20 cellular contexts compared by ENCODE assay signal in the genomic region with DNA sequence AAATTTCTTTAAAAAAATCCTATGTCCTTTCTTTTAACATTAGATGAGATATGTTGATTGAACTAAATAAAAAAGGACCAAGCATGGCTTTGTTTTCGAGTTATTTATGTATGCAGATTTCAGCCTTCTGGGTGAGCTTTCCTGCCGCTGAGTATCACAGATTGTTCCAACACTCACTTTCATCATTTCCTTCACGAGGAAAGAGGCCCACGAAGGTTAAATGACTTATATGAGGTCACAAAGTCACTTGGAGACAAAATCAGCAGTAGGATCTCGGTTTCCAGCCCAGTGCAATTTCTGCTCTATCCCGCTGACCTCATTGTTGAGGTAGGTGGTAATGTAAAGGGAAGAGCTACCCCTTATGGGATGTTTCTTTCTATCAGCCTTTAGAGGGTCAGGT.
"Had no signal": no experiment of that assay in that cellular context is flagged by ENCODE, and none has a peak within 500 bp of the region (broad histone marks: within the 10 kb centered on the region; RNA-seq: fewer than 3 reads in every experiment).

No MANE protein-coding gene starts in this region.

- H3K27me3 ChIP-seq: colonic mucosa, esophagus muscularis mucosa, foreskin keratinocyte, gastroesophageal sphincter, hepatocyte, left lung had no signal

- H2AFZ ChIP-seq: hepatocyte had no signal

- H3K9me3 ChIP-seq: colonic mucosa, esophagus muscularis mucosa, gastroesophageal sphincter, heart left ventricle, left lung, lower lobe of right lung, mucosa of descending colon had no signal

- ATAC-seq: foreskin keratinocyte, gastroesophageal sphincter, heart left ventricle, left cardiac atrium, left lung, left ventricle myocardium superior, lower lobe of right lung, mucosa of descending colon had no signal

- H3K4me2 ChIP-seq: hepatocyte had no signal

- H3K27ac ChIP-seq: colonic mucosa, dorsolateral prefrontal cortex, esophagus muscularis mucosa, foreskin keratinocyte, gastroesophageal sphincter, heart left ventricle, hepatocyte, left lung, lower lobe of right lung had no signal

- FAIRE-seq: frontal cortex, islet of Langerhans, keratinocyte had no signal

- H3K79me2 ChIP-seq: hepatocyte had no signal

- H3K4me3 ChIP-seq: colonic mucosa, dorsolateral prefrontal cortex, esophagus muscularis mucosa, gastroesophageal sphincter, heart left ventricle, hepatocyte, left lung, lower lobe of right lung, mucosa of descending colon had no signal

- H3K36me3 ChIP-seq: colonic mucosa, esophagus muscularis mucosa, gastroesophageal sphincter, heart left ventricle, left lung, lower lobe of right lung had no signal

- H3K4me1 ChIP-seq: colonic mucosa, esophagus muscularis mucosa, foreskin keratinocyte, gastroesophageal sphincter, heart left ventricle, left lung, lower lobe of right lung had no signal

- DNase-seq: colonic mucosa; cortex of kidney; dorsolateral prefrontal cortex; effector CD4-positive, alpha-beta T cell; effector memory CD4-positive, alpha-beta T cell; foreskin keratinocyte; heart left ventricle; left cardiac atrium; left lung; left ventricle myocardium superior; lower lobe of right lung; mesenchymal stem cell; mucosa of descending colon; naive B cell had no signal
